ENCODE assay signal across 11 cellular contexts in the genomic region with DNA sequence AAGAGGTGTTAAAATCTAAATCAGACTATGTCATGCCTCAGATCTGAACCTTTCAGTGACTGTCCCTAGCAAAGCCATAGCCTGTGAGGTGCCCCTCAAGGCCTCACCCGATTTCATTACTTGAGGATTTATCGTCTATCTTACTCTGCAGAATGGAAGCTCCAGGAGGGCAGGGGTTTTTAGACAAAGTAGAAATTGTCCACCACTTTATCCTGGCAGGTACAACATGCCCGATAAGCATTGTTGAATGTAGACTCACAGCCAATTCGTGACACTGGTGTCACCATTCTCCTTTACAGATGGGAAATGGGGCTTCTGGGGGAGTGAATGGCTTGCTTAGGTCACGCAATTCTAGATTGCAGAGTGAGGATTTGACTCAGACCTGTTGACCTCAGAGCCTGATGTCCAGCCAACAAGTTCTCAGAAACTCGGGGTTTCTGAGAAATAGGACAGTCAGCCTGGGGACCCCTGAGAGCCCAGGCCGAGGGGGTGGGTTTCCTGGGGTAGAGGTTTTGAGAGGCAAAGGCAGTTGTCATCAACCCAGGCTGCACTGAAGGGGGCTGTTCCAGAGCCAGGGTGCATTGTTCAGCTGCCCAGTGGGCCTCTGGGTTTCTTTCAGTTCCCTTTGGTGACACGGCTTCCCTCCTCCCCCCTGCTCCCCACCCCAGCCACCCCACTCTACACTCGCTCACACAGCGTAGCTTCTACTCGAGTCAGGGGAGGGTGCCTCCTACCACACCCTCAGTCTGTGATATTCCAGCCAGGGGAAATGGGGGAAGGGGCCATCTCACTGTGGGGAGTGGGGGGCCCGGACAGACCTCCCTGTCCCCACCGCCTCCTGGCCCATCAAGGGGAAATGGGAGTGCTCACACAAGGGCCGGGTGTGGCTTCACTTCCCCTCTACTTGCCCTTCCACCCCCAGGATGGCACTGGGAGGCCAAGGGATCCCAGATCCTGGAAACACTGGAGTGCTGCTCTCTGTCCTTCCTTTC.
DNase-seq lines count a peak whose midpoint lies in the region; ATAC-seq and TF ChIP-seq lines count a peak whose summit lies in the region.
"Had no signal": no experiment of that assay in that cellular context is flagged by ENCODE, and none has a peak within 500 bp of the region (broad histone marks: within the 10 kb centered on the region; RNA-seq: fewer than 3 reads in every experiment).

No MANE protein-coding gene starts in this region.

- TF ChIP-seq POLR2A in GM18526 (IDR thresholded peaks at IDR 0.05; ENCODE audit: extremely low read depth, insufficient read length): peak; percentile 47

- no peaks in the 10 kb centered on the region for H3K36me3 Mint-ChIP-seq in memory B cell
- no peaks in the 10 kb centered on the region for H3K36me3 Mint-ChIP-seq in activated T-cell treated with anti-CD3 and anti-CD28 coated beads, Interleukin-2, amount 50 U/mL, for 24 hours (ENCODE audit: low read depth)
- H3K36me3 Mint-ChIP-seq: activated naive CD4-positive, alpha-beta T cell treated with anti-CD3 and anti-CD28 coated beads, Interleukin-2, amount 50 U/mL, for 24 hours had no signal

- peak overlapping the region; percentile 77 for H3K4me3 Mint-ChIP-seq in memory B cell
- no peak overlapping the region for H3K4me3 Mint-ChIP-seq in activated T-cell treated with anti-CD3 and anti-CD28 coated beads, Interleukin-2, amount 50 U/mL, for 24 hours
- H3K4me3 Mint-ChIP-seq: activated naive CD4-positive, alpha-beta T cell treated with anti-CD3 and anti-CD28 coated beads, Interleukin-2, amount 50 U/mL, for 24 hours had no signal

- no peaks in the 10 kb centered on the region for H3K27me3 Mint-ChIP-seq in memory B cell
- H3K27me3 Mint-ChIP-seq in activated T-cell treated with anti-CD3 and anti-CD28 coated beads, Interleukin-2, amount 50 U/mL, for 24 hours: peaks cover 23% of the 10 kb centered on the region

- peak overlapping the region; percentile 90 for H3K27ac Mint-ChIP-seq in memory B cell
- H3K27ac Mint-ChIP-seq in activated T-cell treated with anti-CD3 and anti-CD28 coated beads, Interleukin-2, amount 50 U/mL, for 24 hours: no peak overlapping the region

- ATAC-seq in GM21717 (IDR thresholded peaks at IDR 0.05; ENCODE audit: unreplicated experiment): peak; percentile 27
- ATAC-seq in HG03521 (IDR thresholded peaks at IDR 0.05; ENCODE audit: unreplicated experiment): peak; percentile 35
- peak; percentile 57 for ATAC-seq in memory B cell (ENCODE audit: low read depth)

- DNase-seq in memory B cell (ENCODE audit: low spot score in 2 of 2): peak in 1 of 2 donors; percentile 61
- no peak for DNase-seq in NCI-H1694 (lab: John Stamatoyannopoulos, UW)
- no peak for DNase-seq in T-helper 2 cell
- no peak for DNase-seq in SKM-1 treated with dmso at 0.1 percent for 144 hours (lab: John Stamatoyannopoulos, UW; ENCODE audit: unreplicated experiment)
- DNase-seq in activated T-cell treated with anti-CD3 and anti-CD28 coated beads, Interleukin-2, amount 50 U/mL, for 24 hours: no peak
- DNase-seq: DND-41, NCI-H2107 had no signal

- peaks cover 32% of the 10 kb centered on the region for H3K4me1 Mint-ChIP-seq in memory B cell
- H3K4me1 Mint-ChIP-seq in activated T-cell treated with anti-CD3 and anti-CD28 coated beads, Interleukin-2, amount 50 U/mL, for 24 hours (ENCODE audit: low read depth): peaks cover 28% of the 10 kb centered on the region

- no peaks in the 10 kb centered on the region for H3K9me3 Mint-ChIP-seq in memory B cell
- no peaks in the 10 kb centered on the region for H3K9me3 Mint-ChIP-seq in activated T-cell treated with anti-CD3 and anti-CD28 coated beads, Interleukin-2, amount 50 U/mL, for 24 hours
- H3K9me3 Mint-ChIP-seq: activated naive CD4-positive, alpha-beta T cell treated with anti-CD3 and anti-CD28 coated beads, Interleukin-2, amount 50 U/mL, for 24 hours had no signal
